ENCODE assay signal across 1 cellular context in genomic region chr11:117177534-117178209, GRCh38.
A peak's percentile ranks its signal among the peaks of the same experiment; 100 is the strongest.
TF ChIP-seq lines count a peak whose summit lies in the region.

No MANE protein-coding gene starts in this region.

TF ChIP-seq in K562, 482 proteins besides CTCF, POLR2A, EP300 and RAD21:
- TF ChIP-seq NFIC (IDR thresholded peaks at IDR 0.05), result peak; percentile 48
- no peak for TF ChIP-seq SP2 (IDR thresholded peaks at IDR 0.05; ENCODE audit: extremely low read depth, low read depth, low read length, poor library complexity, severe bottlenecking)
TF ChIP-seq in K562: peak in this region for 1.
